In genomic region chr20:8126190-8126589, GRCh38 we compare ENCODE assay signal across 28 cellular contexts.
"Had no signal": no experiment of that assay in that cellular context is flagged by ENCODE, and none has a peak within 500 bp of the region (broad histone marks: within the 10 kb centered on the region; RNA-seq: fewer than 3 reads in every experiment).

No MANE protein-coding gene starts in this region.

- H3K36me3 Mint-ChIP-seq: activated naive CD4-positive, alpha-beta T cell treated with anti-CD3 and anti-CD28 coated beads, Interleukin-2, amount 10 ng/mL, durations not matched to agents 7 days and 5 days; activated naive CD4-positive, alpha-beta T cell treated with anti-CD3 and anti-CD28 coated beads, Interleukin-2, amount 50 U/mL, for 72 hours had no signal

- H3K36me3 ChIP-seq: colonic mucosa had no signal

- H3K27me3 ChIP-seq: body of pancreas, colonic mucosa had no signal

- H3K4me1 ChIP-seq: body of pancreas, colonic mucosa had no signal

- H3K9me3 ChIP-seq: body of pancreas, colonic mucosa had no signal

- H3K4me3 Mint-ChIP-seq: activated CD4-positive, alpha-beta memory T cell treated with anti-CD3 and anti-CD28 coated beads, Interleukin-2, amount 10 ng/mL, durations not matched to agents 7 days and 5 days; activated CD4-positive, alpha-beta T cell treated with anti-CD3 and anti-CD28 coated beads for 36 hours; activated CD4-positive, alpha-beta T cell treated with anti-CD3 and anti-CD28 coated beads, Interleukin-2, amount 10 ng/mL, durations not matched to agents 7 days and 5 days; activated naive CD4-positive, alpha-beta T cell treated with anti-CD3 and anti-CD28 coated beads, Interleukin-2, amount 10 ng/mL, durations not matched to agents 7 days and 5 days; activated T-cell treated with anti-CD3 and anti-CD28 coated beads, Interleukin-2, amount 50 U/mL, for 24 hours; activated T-cell treated with anti-CD3 and anti-CD28 coated beads, Interleukin-2, amount 50 U/mL, for 72 hours; T-helper 17 cell; T-helper 2 cell treated with Interferon-gamma antibody and Interleukin-4, amounts not matched to agents 5 μg/mL and 100 μg/mL, for 36 hours had no signal

- ATAC-seq: activated CD4-positive, alpha-beta T cell treated with anti-CD3 and anti-CD28 coated beads for 36 hours; activated naive CD4-positive, alpha-beta T cell treated with anti-CD3 and anti-CD28 coated beads, Interleukin-2, amount 50 U/mL, for 72 hours; activated T-cell treated with anti-CD3 and anti-CD28 coated beads, Interleukin-2, amount 50 U/mL, for 72 hours; body of pancreas; esophagus mucosa; T-helper 17 cell had no signal

- H3K9me3 Mint-ChIP-seq: activated CD4-positive, alpha-beta memory T cell treated with anti-CD3 and anti-CD28 coated beads, Interleukin-2, amount 10 ng/mL, durations not matched to agents 7 days and 5 days; activated CD4-positive, alpha-beta T cell treated with anti-CD3 and anti-CD28 coated beads, Interleukin-2, amount 10 ng/mL, durations not matched to agents 7 days and 5 days; activated naive CD4-positive, alpha-beta T cell treated with anti-CD3 and anti-CD28 coated beads, Interleukin-2, amount 10 ng/mL, durations not matched to agents 7 days and 5 days; activated naive CD4-positive, alpha-beta T cell treated with anti-CD3 and anti-CD28 coated beads, Interleukin-2, amount 50 U/mL, for 72 hours; activated T-cell treated with anti-CD3 and anti-CD28 coated beads, Interleukin-2, amount 50 U/mL, for 24 hours; activated T-cell treated with anti-CD3 and anti-CD28 coated beads, Interleukin-2, amount 50 U/mL, for 72 hours; T-helper 2 cell treated with Interferon-gamma antibody and Interleukin-4, amounts not matched to agents 5 μg/mL and 100 μg/mL, for 36 hours had no signal

- H3K27ac ChIP-seq: body of pancreas, colonic mucosa had no signal

- H3K4me3 ChIP-seq: body of pancreas, colonic mucosa had no signal

- DNase-seq: activated CD4-positive, alpha-beta memory T cell treated with anti-CD3 and anti-CD28 coated beads, Interleukin-2, amount 10 ng/mL, durations not matched to agents 7 days and 5 days; activated CD4-positive, alpha-beta T cell treated with anti-CD3 and anti-CD28 coated beads for 36 hours; activated CD4-positive, alpha-beta T cell treated with anti-CD3 and anti-CD28 coated beads, Interleukin-2, amount 10 ng/mL, durations not matched to agents 7 days and 5 days; activated CD4-positive, alpha-beta T cell treated with anti-CD3 and anti-CD28 coated beads, Interleukin-2, amount 50 U/mL, for 4 hours; activated CD4-positive, CD25-positive, alpha-beta regulatory T cell; activated CD4-positive, CD25-positive, alpha-beta regulatory T cell treated with anti-CD3 and anti-CD28 coated beads, Interleukin-2, amount 50 U/mL, for 72 hours; activated CD8-positive, alpha-beta memory T cell treated with anti-CD3 and anti-CD28 coated beads, Interleukin-2, amount 50 U/mL, for 48 hours; activated gamma-delta T cell; activated naive CD4-positive, alpha-beta T cell; activated naive CD4-positive, alpha-beta T cell treated with anti-CD3 and anti-CD28 coated beads, Interleukin-2, amount 10 ng/mL, durations not matched to agents 7 days and 5 days; activated T-cell treated with anti-CD3 and anti-CD28 coated beads for 4 hours; activated T-cell treated with anti-CD3 and anti-CD28 coated beads, Interleukin-2, amount 50 U/mL, for 24 hours; activated T-cell treated with anti-CD3 and anti-CD28 coated beads, Interleukin-2, amount 50 U/mL, for 72 hours; amniotic stem cell; aorta; body of pancreas; central memory CD4-positive, alpha-beta T cell; cerebellar nuclear complex; colonic mucosa; effector CD8-positive, alpha-beta T cell; foreskin fibroblast; head of caudate nucleus; T-helper 1 cell; T-helper 17 cell; T1000 had no signal

- H3K27ac Mint-ChIP-seq: activated CD4-positive, alpha-beta memory T cell treated with anti-CD3 and anti-CD28 coated beads, Interleukin-2, amount 10 ng/mL, durations not matched to agents 7 days and 5 days; activated CD4-positive, alpha-beta T cell treated with anti-CD3 and anti-CD28 coated beads for 36 hours; activated CD4-positive, alpha-beta T cell treated with anti-CD3 and anti-CD28 coated beads, Interleukin-2, amount 10 ng/mL, durations not matched to agents 7 days and 5 days; activated naive CD4-positive, alpha-beta T cell treated with anti-CD3 and anti-CD28 coated beads, Interleukin-2, amount 10 ng/mL, durations not matched to agents 7 days and 5 days; activated naive CD4-positive, alpha-beta T cell treated with anti-CD3 and anti-CD28 coated beads, Interleukin-2, amount 50 U/mL, for 72 hours; activated T-cell treated with anti-CD3 and anti-CD28 coated beads, Interleukin-2, amount 50 U/mL, for 24 hours; activated T-cell treated with anti-CD3 and anti-CD28 coated beads, Interleukin-2, amount 50 U/mL, for 72 hours; T-helper 17 cell; T-helper 2 cell treated with Interferon-gamma antibody and Interleukin-4, amounts not matched to agents 5 μg/mL and 100 μg/mL, for 36 hours had no signal

- H3K4me1 Mint-ChIP-seq: activated CD4-positive, alpha-beta T cell treated with anti-CD3 and anti-CD28 coated beads, Interleukin-2, amount 10 ng/mL, durations not matched to agents 7 days and 5 days; activated naive CD4-positive, alpha-beta T cell treated with anti-CD3 and anti-CD28 coated beads, Interleukin-2, amount 10 ng/mL, durations not matched to agents 7 days and 5 days had no signal
